ENCODE assay signal across 8 cellular contexts in the genomic region with DNA sequence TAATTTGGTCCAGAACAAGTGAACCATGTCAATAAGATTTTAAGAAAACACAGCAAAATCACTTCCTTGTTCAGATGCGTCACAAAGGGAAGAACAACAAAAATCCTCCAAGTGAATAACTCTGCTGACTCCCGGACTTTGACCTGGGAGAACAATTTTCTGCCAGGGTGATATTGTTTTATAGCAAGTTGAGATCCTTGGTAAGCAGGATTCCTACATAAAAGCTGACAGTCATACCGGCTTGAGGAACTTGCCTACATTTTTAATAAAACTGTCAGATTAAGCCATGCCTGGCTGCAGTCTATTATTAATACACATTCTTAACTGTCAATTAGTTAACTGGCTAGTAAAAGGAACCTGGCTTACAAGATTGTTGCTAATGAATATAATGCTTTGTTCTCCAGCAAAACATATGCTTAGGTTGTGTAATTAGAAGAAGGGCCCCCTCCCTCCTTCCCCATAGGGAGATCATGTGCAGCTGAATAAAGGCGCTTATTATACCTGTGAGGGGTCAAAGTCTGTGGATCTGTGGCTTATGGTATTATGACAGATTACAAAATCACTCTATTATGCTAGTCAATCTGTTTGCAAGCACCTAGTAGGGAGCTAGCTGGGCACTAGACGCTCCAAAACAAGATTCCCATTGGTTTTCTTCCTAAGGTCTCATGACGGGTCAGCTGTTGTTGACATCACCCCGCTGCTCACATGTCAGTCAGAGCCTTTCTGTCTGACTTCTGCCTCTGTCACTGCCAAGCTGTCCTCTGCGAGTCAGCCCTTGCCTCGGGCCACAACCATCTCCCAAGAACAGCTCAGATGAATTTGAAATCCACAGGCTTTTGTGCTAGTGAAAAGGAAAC. TPM values are rescaled to one million over a fixed set of nuclear protein-coding genes. Genes with fewer than 3 reads are reported as not detected.
DNase-seq lines count a peak whose midpoint lies in the region; TF ChIP-seq lines count a peak whose summit lies in the region.

No MANE protein-coding gene starts in this region.

- no peaks in the 10 kb centered on the region for H3K27me3 ChIP-seq in dorsolateral prefrontal cortex

- H3K4me3 ChIP-seq in dorsolateral prefrontal cortex, result peak overlapping the region in 43 of 59 donors; percentile 5 to 56 (median 31)

- peak in 3 of 56 donors; percentile 10 to 36 (median 18) for TF ChIP-seq CTCF in dorsolateral prefrontal cortex (IDR thresholded peaks at IDR 0.05 in 54 of 56, conservative IDR thresholded peaks at IDR 0.05 in 2 of 56; ENCODE audit: low read depth in 1 of 56, partially characterized antibody in 56 of 56)

- H3K27ac ChIP-seq in dorsolateral prefrontal cortex, result peak overlapping the region; percentile 5 to 98 (median 93)

- intact Hi-C loops in dorsolateral prefrontal cortex (cut with DNase I), result no loop called here
- intact Hi-C loops in posterior vena cava (cut with DNase I), result no loop called here

- peak; percentile 62 for DNase-seq in COR-L47 (lab: John Stamatoyannopoulos, UW)
- peak; percentile 56 for DNase-seq in NCI-H524 treated with DMSO at 0.1 percent for 48 hours (lab: John Stamatoyannopoulos, UW)
- DNase-seq in dorsolateral prefrontal cortex, result peak; percentile 11 to 93 (median 82)
- DNase-seq in middle frontal gyrus (ENCODE audit: extremely low spot score, low spot score), result peak; percentile 24
- no peak for DNase-seq in activated T-cell treated with anti-CD3 and anti-CD28 coated beads for 4 hours
- no peak for DNase-seq in NCI-H2196 treated with DMSO at 0.1 percent for 48 hours (lab: John Stamatoyannopoulos, UW; ENCODE audit: unreplicated experiment)
- DNase-seq in posterior vena cava (ENCODE audit: low spot score), result no peak
- no peak for DNase-seq in stimulated activated naive CD4-positive, alpha-beta T cell treated with Interleukin-2 at 50 U/mL for 16 hours (lab: John Stamatoyannopoulos, UW)

RNA-seq across cellular contexts. Expression of a gene that starts 44.6 kb away (rescaled TPM):
- total RNA-seq in dorsolateral prefrontal cortex (100 to 1,000 TPM in 9 of 120 experiments, 10 to 100 TPM in 111; 54.8 to 112 (median 82.9) TPM), posterior vena cava (100 to 1,000 TPM; 114 to 116 TPM)

Comparison
In these comparisons a context has a peak if more than half of its experiments do, and no peak if none do; other contexts are left out.
1. DNase-seq: peak in COR-L47 (single experiment), NCI-H524 treated with DMSO at 0.1 percent for 48 hours (single experiment), dorsolateral prefrontal cortex (10 of 10) and middle frontal gyrus (single experiment); none in activated T-cell treated with anti-CD3 and anti-CD28 coated beads for 4 hours (single experiment), NCI-H2196 treated with DMSO at 0.1 percent for 48 hours (single experiment), posterior vena cava (single experiment) and stimulated activated naive CD4-positive, alpha-beta T cell treated with Interleukin-2 at 50 U/mL for 16 hours (single experiment).